In genomic region chr17:28661635-28662526, GRCh38 we compare ENCODE assay signal across 8 cellular contexts. TPM values are rescaled to one million over a fixed set of nuclear protein-coding genes. Genes with fewer than 3 reads are reported as not detected.
A peak's percentile ranks its signal among the peaks of the same experiment; 100 is the strongest.
DNase-seq lines count a peak whose midpoint lies in the region; ATAC-seq and TF ChIP-seq lines count a peak whose summit lies in the region.

SDF2 (minus strand) TSS chr17:28661906; CDS start chr17:28661876, 30 bp downstream.
SUPT6H (plus strand) TSS chr17:28662205; CDS start chr17:28673402, 11,197 bp downstream.

- H3K4me1 ChIP-seq in trophoblast cell (ENCODE audit: control insufficient read depth in 1 of 2, insufficient read depth in 2 of 2, low read length in 2 of 2) (peaks cover 0 to 2% of the 10 kb centered on the region in 2 experiments), tibial nerve (peaks cover 0 to 51% (median 22%) of the 10 kb centered on the region in 4 donors)

- peak within 1 kb of the TSS; percentile 99 for H3K14ac ChIP-seq in trophoblast cell (ENCODE audit: low read length)

- peak within 1 kb of the TSS; percentile 97 for H4K91ac ChIP-seq in trophoblast cell (ENCODE audit: low read depth, low read length)

- peak within 1 kb of the TSS; percentile 96 for H3K27ac Mint-ChIP-seq in activated naive CD8-positive, alpha-beta T cell treated with anti-CD3 and anti-CD28 coated beads, Interleukin-2, amount 10 ng/mL, durations not matched to agents 7 days and 5 days

- peak within 1 kb of the TSS; percentile 93 for H2BK120ac ChIP-seq in trophoblast cell (ENCODE audit: insufficient read depth, low read length, poor library complexity)

- ATAC-seq in HG02678 (IDR thresholded peaks at IDR 0.05; ENCODE audit: unreplicated experiment), result peak; percentile 90
- ATAC-seq in activated naive CD8-positive, alpha-beta T cell treated with anti-CD3 and anti-CD28 coated beads, Interleukin-2, amount 10 ng/mL, durations not matched to agents 7 days and 5 days (ENCODE audit: low read depth), result peak; percentile 86
- peak; percentile 94 for ATAC-seq in Right ventricle myocardium inferior

- H3K36me3 ChIP-seq in SU-DHL-6 (ENCODE audit: low read length) (peaks cover 3% of the 10 kb centered on the region; the same call in 1 of the 2 replicates), trophoblast cell (ENCODE audit: control insufficient read depth in 1 of 2, insufficient read depth in 2 of 2, low read length in 2 of 2) (peaks cover 23 to 25% of the 10 kb centered on the region in 2 experiments), tibial nerve (peaks cover 0 to 47% (median 10%) of the 10 kb centered on the region in 3 donors)

- H3F3A ChIP-seq in SU-DHL-6 (ENCODE audit: insufficient read depth), result no peaks in the 10 kb centered on the region

- peaks cover 17% of the 10 kb centered on the region for H3K36me3 Mint-ChIP-seq in activated naive CD8-positive, alpha-beta T cell treated with anti-CD3 and anti-CD28 coated beads, Interleukin-2, amount 10 ng/mL, durations not matched to agents 7 days and 5 days

- H3K4me3 ChIP-seq in SU-DHL-6 (ENCODE audit: insufficient read depth, low read length, poor library complexity, severe bottlenecking), result peak within 1 kb of the TSS; percentile 81
- H3K4me3 ChIP-seq in trophoblast cell (ENCODE audit: low read depth, low read length), result peak within 1 kb of the TSS; percentile 98
- H3K4me3 ChIP-seq in tibial nerve, result peak within 1 kb of the TSS; percentile 60 to 96 (median 84)

- H3K4me2 ChIP-seq in SU-DHL-6 (ENCODE audit: low read depth, low read length, poor library complexity, severe bottlenecking) (peak within 1 kb of the TSS; percentile 94), trophoblast cell (ENCODE audit: low read length) (peak within 1 kb of the TSS; percentile 88)

- no peaks in the 10 kb centered on the region; the same call in 1 of the 2 replicates for H4K20me1 ChIP-seq in SU-DHL-6 (ENCODE audit: low read depth, low read length)

- DNase-seq in NCI-H1417 (lab: John Stamatoyannopoulos, UW), result peak; percentile 88 to 96 (median 94)
- DNase-seq in activated naive CD8-positive, alpha-beta T cell treated with anti-CD3 and anti-CD28 coated beads, Interleukin-2, amount 10 ng/mL, durations not matched to agents 7 days and 5 days, result peak; percentile 94
- DNase-seq in Right ventricle myocardium inferior (ENCODE audit: missing footprints), result peak; percentile 93
- peak; percentile 83 to 88 for DNase-seq in trophoblast cell
- peak; percentile 83 to 93 for DNase-seq in tibial nerve (ENCODE audit: low spot score in 2 of 2)

- POLR2A ChIA-PET in activated naive CD8-positive, alpha-beta T cell treated with anti-CD3 and anti-CD28 coated beads, Interleukin-2, amount 10 ng/mL, durations not matched to agents 7 days and 5 days (lab: Charles Lee), result interaction anchor here (0.7 to 4.0 kb wide), 22 partner anchors 9 to 478 kb away, joined by 3 to 74 read pairs (median 4); partner anchors contain the start of genes BLTP2, PIGS, POLDIP2 and PROCA1

- TF ChIP-seq CTCF in GM12872 (IDR thresholded peaks at IDR 0.05; ENCODE audit: insufficient read depth, low read depth, low read length) (peak; percentile 35; the same call in 2 of the 3 replicates), SU-DHL-6 (IDR thresholded peaks at IDR 0.05; ENCODE audit: insufficient read depth, low read length, poor library complexity, severe bottlenecking) (no peak), tibial nerve (IDR thresholded peaks at IDR 0.05) (no peak)

- peak; percentile 69 to 90 for TF ChIP-seq POLR2A in tibial nerve (IDR thresholded peaks at IDR 0.05)

- H3K4me3 Mint-ChIP-seq in activated naive CD8-positive, alpha-beta T cell treated with anti-CD3 and anti-CD28 coated beads, Interleukin-2, amount 10 ng/mL, durations not matched to agents 7 days and 5 days, result peak within 1 kb of the TSS; percentile 99

- H2BK5ac ChIP-seq in trophoblast cell (ENCODE audit: low read depth, low read length, poor library complexity), result peak within 1 kb of the TSS; percentile 95

- peaks cover 9% of the 10 kb centered on the region for H3K79me1 ChIP-seq in trophoblast cell (ENCODE audit: low read length)

- H3K9me3 ChIP-seq in SU-DHL-6 (ENCODE audit: insufficient read depth, low read length), result no peaks in the 10 kb centered on the region
- H3K9me3 ChIP-seq in trophoblast cell (ENCODE audit: insufficient read depth, low read depth, low read length), result peaks cover 13% of the 10 kb centered on the region
- H3K9me3 ChIP-seq in tibial nerve, result no peaks in the 10 kb centered on the region

- peak within 1 kb of the TSS; percentile 92 for H3K9ac ChIP-seq in SU-DHL-6 (ENCODE audit: low read length)
- peak within 1 kb of the TSS; percentile 95 for H3K9ac ChIP-seq in trophoblast cell (ENCODE audit: low read length)

- no peaks in the 10 kb centered on the region for H3K27me3 Mint-ChIP-seq in activated naive CD8-positive, alpha-beta T cell treated with anti-CD3 and anti-CD28 coated beads, Interleukin-2, amount 10 ng/mL, durations not matched to agents 7 days and 5 days

- peak within 1 kb of the TSS; percentile 16 for H2BK12ac ChIP-seq in trophoblast cell (ENCODE audit: low read length)

- H3K27me3 ChIP-seq in SU-DHL-6 (ENCODE audit: low read length), result no peaks in the 10 kb centered on the region
- no peaks in the 10 kb centered on the region for H3K27me3 ChIP-seq in trophoblast cell (ENCODE audit: insufficient read depth, low read length)
- no peaks in the 10 kb centered on the region for H3K27me3 ChIP-seq in tibial nerve

- TF ChIP-seq EP300 in tibial nerve (IDR thresholded peaks at IDR 0.05), result peak; percentile 82 to 97

- no peaks in the 10 kb centered on the region for H3K9me3 Mint-ChIP-seq in activated naive CD8-positive, alpha-beta T cell treated with anti-CD3 and anti-CD28 coated beads, Interleukin-2, amount 10 ng/mL, durations not matched to agents 7 days and 5 days

- H3K9me2 ChIP-seq in SU-DHL-6 (replicated peaks; ENCODE audit: insufficient read depth, low read length), result no peaks in the 10 kb centered on the region

- no peak within 1 kb of the TSS for H3K23ac ChIP-seq in trophoblast cell (ENCODE audit: low read length)

- H3K27ac ChIP-seq in SU-DHL-6 (ENCODE audit: low read depth, low read length), result peak within 1 kb of the TSS; percentile 91
- H3K27ac ChIP-seq in trophoblast cell (ENCODE audit: low read depth, low read length), result peak within 1 kb of the TSS; percentile 92
- H3K27ac ChIP-seq in tibial nerve, result peak within 1 kb of the TSS; percentile 93 to 97 (median 96)

- H2AK5ac ChIP-seq in trophoblast cell (ENCODE audit: low read length), result peak within 1 kb of the TSS; percentile 78

- H4K8ac ChIP-seq in trophoblast cell (ENCODE audit: low read depth, low read length), result peak within 1 kb of the TSS; percentile 99

- intact Hi-C loops in Right ventricle myocardium inferior (cut with DNase I), result no loop called here

- peak within 1 kb of the TSS; percentile 99 for H3K18ac ChIP-seq in trophoblast cell (ENCODE audit: low read length)

- peak within 1 kb of the TSS; percentile 97 for H4K12ac ChIP-seq in trophoblast cell (ENCODE audit: low read depth, low read length)

- H3K79me2 ChIP-seq in SU-DHL-6 (ENCODE audit: insufficient read depth, low read length), result peaks cover 74% of the 10 kb centered on the region
- peaks cover 10% of the 10 kb centered on the region for H3K79me2 ChIP-seq in trophoblast cell (ENCODE audit: control insufficient read depth, insufficient read depth, low read length, poor library complexity)

- WGBS in trophoblast cell (ENCODE audit: extremely low coverage, insufficient coverage, insufficient read length), result no CpG with 5 or more reads among the region's 66 CpGs
- 0 to 1% methylated on average over 54 to 63 of the region's 66 CpGs for WGBS in tibial nerve, 2 donors

- peaks cover 30% of the 10 kb centered on the region for H3K4me1 Mint-ChIP-seq in activated naive CD8-positive, alpha-beta T cell treated with anti-CD3 and anti-CD28 coated beads, Interleukin-2, amount 10 ng/mL, durations not matched to agents 7 days and 5 days

- H3K4ac ChIP-seq in trophoblast cell (ENCODE audit: low read depth, low read length), result peak within 1 kb of the TSS; percentile 94

- H2AFZ ChIP-seq in SU-DHL-6 (ENCODE audit: low read depth, low read length, severe bottlenecking) (peak within 1 kb of the TSS; percentile 93), trophoblast cell (ENCODE audit: insufficient read depth, low read length, poor library complexity) (peak within 1 kb of the TSS; percentile 98)

RNA-seq across cellular contexts. Expression of gene SDF2, which starts in this region (rescaled TPM):
- total RNA-seq in activated naive CD8-positive, alpha-beta T cell treated with anti-CD3 and anti-CD28 coated beads, Interleukin-2, amount 10 ng/mL, durations not matched to agents 7 days and 5 days, result 10 to 100 TPM; 47.3 to 50.1 TPM
- 31.5 TPM for total RNA-seq in Right ventricle myocardium inferior
- 80.9 and 82.7 TPM in 2 replicates for polyA plus RNA-seq in trophoblast cell (2013)
- 10 to 100 TPM; 26.7 to 45.3 (median 32.4) TPM for total RNA-seq in tibial nerve

RNA-seq across cellular contexts. Expression of gene SUPT6H, which starts in this region (rescaled TPM):
- total RNA-seq in activated naive CD8-positive, alpha-beta T cell treated with anti-CD3 and anti-CD28 coated beads, Interleukin-2, amount 10 ng/mL, durations not matched to agents 7 days and 5 days, result 10 to 100 TPM; 81.4 to 87.1 TPM
- 41.0 TPM for total RNA-seq in Right ventricle myocardium inferior
- polyA plus RNA-seq in trophoblast cell (2013), result 51.2 and 51.7 TPM in 2 replicates
- total RNA-seq in tibial nerve, result 100 to 1,000 TPM in 1 of 4 donors, 10 to 100 TPM in 3; 56.4 to 101 (median 66.6) TPM

Comparison
In these comparisons a context has a peak if more than half of its experiments do, and no peak if none do; other contexts are left out.
1. Peak in every context shown above with its lines: DNase-seq, ATAC-seq, H3K4me3 ChIP-seq and H3K27ac ChIP-seq.